Comparison of ENCODE assay signal across 38 cellular contexts in the genomic region with DNA sequence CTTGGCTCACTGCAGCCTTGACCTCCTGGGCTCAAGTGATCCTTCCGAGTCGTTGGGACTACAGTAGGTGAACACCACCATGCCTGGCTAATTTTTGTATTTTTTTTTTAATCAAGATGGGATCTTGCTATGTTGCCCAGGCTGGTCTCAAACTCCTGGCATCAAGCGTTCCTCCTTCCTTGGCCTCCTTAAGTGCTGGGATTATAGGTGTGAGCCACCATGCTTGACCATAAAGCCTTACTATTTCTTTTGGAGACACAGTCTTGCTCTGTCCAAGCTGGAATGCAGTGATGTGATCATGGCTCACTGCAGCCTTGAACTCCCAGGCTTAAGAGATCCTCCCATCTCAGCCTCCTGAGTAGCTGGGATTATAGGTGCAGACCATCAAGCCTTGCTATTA.
"Had no signal": no experiment of that assay in that cellular context is flagged by ENCODE, and none has a peak within 500 bp of the region (broad histone marks: within the 10 kb centered on the region; RNA-seq: fewer than 3 reads in every experiment).

No MANE protein-coding gene starts in this region.

- FAIRE-seq: bronchial epithelial cell, TTC549 had no signal

- H3K9me3 Mint-ChIP-seq: activated CD4-positive, alpha-beta memory T cell treated with anti-CD3 and anti-CD28 coated beads, Interleukin-2, amount 10 ng/mL, durations not matched to agents 7 days and 5 days; activated CD4-positive, alpha-beta T cell treated with anti-CD3 and anti-CD28 coated beads, Interleukin-2, amount 10 ng/mL, durations not matched to agents 7 days and 5 days; activated naive CD4-positive, alpha-beta T cell treated with anti-CD3 and anti-CD28 coated beads, Interleukin-2, amount 10 ng/mL, durations not matched to agents 7 days and 5 days; activated naive CD4-positive, alpha-beta T cell treated with anti-CD3 and anti-CD28 coated beads, Interleukin-2, amount 50 U/mL, for 24 hours; activated naive CD8-positive, alpha-beta T cell treated with anti-CD3 and anti-CD28 coated beads, Interleukin-2, amount 10 ng/mL, durations not matched to agents 7 days and 5 days; activated naive CD8-positive, alpha-beta T cell treated with anti-CD3 and anti-CD28 coated beads, Interleukin-2, amount 50 U/mL, for 24 hours; activated T-cell treated with anti-CD3 and anti-CD28 coated beads, Interleukin-2, amount 50 U/mL, for 4 hours; activated T-helper 2 cell treated with anti-CD3 and anti-CD28 coated beads, Interferon-gamma antibody, Interleukin-2, Interleukin-4, amounts not matched to agents 10 μg/mL and 5 μg/mL and 100 μg/mL, durations not matched to agents 14 hours and 24 hours and 36 hours; brain; central memory CD8-positive, alpha-beta T cell; T-helper 1 cell treated with Interleukin-12 subunit alpha and Interleukin-12 subunit beta and Interleukin-4 antibody, amounts not matched to agents 30 μg/mL and 1 μg/mL, for 36 hours; T-helper 2 cell treated with Interferon-gamma antibody and Interleukin-4, amounts not matched to agents 5 μg/mL and 100 μg/mL, for 36 hours had no signal

- H3K4me3 Mint-ChIP-seq: activated CD4-positive, alpha-beta memory T cell treated with anti-CD3 and anti-CD28 coated beads, Interleukin-2, amount 10 ng/mL, durations not matched to agents 7 days and 5 days; activated CD4-positive, alpha-beta T cell treated with anti-CD3 and anti-CD28 coated beads for 36 hours; activated CD4-positive, alpha-beta T cell treated with anti-CD3 and anti-CD28 coated beads, Interleukin-2, amount 10 ng/mL, durations not matched to agents 7 days and 5 days; activated CD8-positive, alpha-beta memory T cell treated with anti-CD3 and anti-CD28 coated beads, Interleukin-2, amount 10 ng/mL, durations not matched to agents 7 days and 5 days; activated CD8-positive, alpha-beta T cell treated with anti-CD3 and anti-CD28 coated beads, Interleukin-2, amount 10 ng/mL, durations not matched to agents 7 days and 5 days; activated naive CD4-positive, alpha-beta T cell treated with anti-CD3 and anti-CD28 coated beads, Interleukin-2, amount 10 ng/mL, durations not matched to agents 7 days and 5 days; activated naive CD4-positive, alpha-beta T cell treated with anti-CD3 and anti-CD28 coated beads, Interleukin-2, amount 50 U/mL, for 24 hours; activated naive CD8-positive, alpha-beta T cell; activated naive CD8-positive, alpha-beta T cell treated with anti-CD3 and anti-CD28 coated beads, Interleukin-2, amount 10 ng/mL, durations not matched to agents 7 days and 5 days; activated naive CD8-positive, alpha-beta T cell treated with anti-CD3 and anti-CD28 coated beads, Interleukin-2, amount 50 U/mL, for 24 hours; activated T-cell treated with anti-CD3 and anti-CD28 coated beads, Interleukin-2, amount 50 U/mL, for 4 hours; brain; central memory CD8-positive, alpha-beta T cell; T-helper 1 cell treated with Interleukin-12 subunit alpha and Interleukin-12 subunit beta and Interleukin-4 antibody, amounts not matched to agents 30 μg/mL and 1 μg/mL, for 36 hours; T-helper 2 cell treated with Interferon-gamma antibody and Interleukin-4, amounts not matched to agents 5 μg/mL and 100 μg/mL, for 36 hours had no signal

- DNase-seq: activated CD4-positive, alpha-beta memory T cell treated with anti-CD3 and anti-CD28 coated beads, Interleukin-2, amount 10 ng/mL, durations not matched to agents 7 days and 5 days; activated CD4-positive, alpha-beta T cell treated with anti-CD3 and anti-CD28 coated beads for 1 hour; activated CD4-positive, alpha-beta T cell treated with anti-CD3 and anti-CD28 coated beads for 36 hours; activated CD4-positive, alpha-beta T cell treated with anti-CD3 and anti-CD28 coated beads for 48 hours; activated CD4-positive, alpha-beta T cell treated with anti-CD3 and anti-CD28 coated beads, Interleukin-2, amount 10 ng/mL, durations not matched to agents 7 days and 5 days; activated CD4-positive, alpha-beta T cell treated with anti-CD3 and anti-CD28 coated beads, Interleukin-2, amount 50 U/mL, for 48 hours; activated CD4-positive, CD25-positive, alpha-beta regulatory T cell; activated CD8-positive, alpha-beta memory T cell treated with anti-CD3 and anti-CD28 coated beads for 24 hours; activated CD8-positive, alpha-beta memory T cell treated with anti-CD3 and anti-CD28 coated beads, Interleukin-2, amount 10 ng/mL, durations not matched to agents 7 days and 5 days; activated CD8-positive, alpha-beta memory T cell treated with anti-CD3 and anti-CD28 coated beads, Interleukin-2, amount 50 U/mL, for 48 hours; activated CD8-positive, alpha-beta T cell treated with anti-CD3 and anti-CD28 coated beads, Interleukin-2, amount 10 ng/mL, durations not matched to agents 7 days and 5 days; activated effector memory CD4-positive, alpha-beta T cell treated with Interleukin-2 at 50 U/mL for 16 hours; activated gamma-delta T cell; activated naive CD4-positive, alpha-beta T cell treated with anti-CD3 and anti-CD28 coated beads, Interleukin-2, amount 10 ng/mL, durations not matched to agents 7 days and 5 days; activated naive CD4-positive, alpha-beta T cell treated with Interleukin-2 at 50 U/mL for 16 hours; activated naive CD8-positive, alpha-beta T cell treated with anti-CD3 and anti-CD28 coated beads, Interleukin-2, amount 10 ng/mL, durations not matched to agents 7 days and 5 days; activated naive CD8-positive, alpha-beta T cell treated with anti-CD3 and anti-CD28 coated beads, Interleukin-2, amount 50 U/mL, for 24 hours; activated T-cell treated with anti-CD3 and anti-CD28 coated beads, Interleukin-2, amount 50 U/mL, for 4 hours; amygdala; anterior cingulate cortex; caudate nucleus; cerebellar nuclear complex; T-helper 1 cell; T-helper 2 cell; T-helper 9 cell had no signal

- H3K9me3 ChIP-seq: ascending aorta had no signal

- H3K27me3 ChIP-seq: ascending aorta, cardiac muscle cell had no signal

- H3K27ac ChIP-seq: ascending aorta, cardiac muscle cell, VCaP had no signal

- H3K4me1 ChIP-seq: ascending aorta had no signal

- H3K4me3 ChIP-seq: ascending aorta, cardiac muscle cell had no signal

- ATAC-seq: activated CD4-positive, alpha-beta T cell treated with anti-CD3 and anti-CD28 coated beads for 36 hours; activated CD4-positive, CD25-positive, alpha-beta regulatory T cell treated with anti-CD3 and anti-CD28 coated beads, Interleukin-2, amount 50 U/mL, for 24 hours; activated CD8-positive, alpha-beta memory T cell treated with anti-CD3 and anti-CD28 coated beads, Interleukin-2, amount 10 ng/mL, durations not matched to agents 7 days and 5 days; activated CD8-positive, alpha-beta T cell treated with anti-CD3 and anti-CD28 coated beads, Interleukin-2, amount 10 ng/mL, durations not matched to agents 7 days and 5 days; activated naive CD8-positive, alpha-beta T cell treated with anti-CD3 and anti-CD28 coated beads, Interleukin-2, amount 50 U/mL, for 24 hours; activated T-cell treated with anti-CD3 and anti-CD28 coated beads, Interleukin-2, amount 50 U/mL, for 4 hours had no signal

- H3K4me1 Mint-ChIP-seq: activated CD4-positive, alpha-beta memory T cell treated with anti-CD3 and anti-CD28 coated beads, Interleukin-2, amount 10 ng/mL, durations not matched to agents 7 days and 5 days; activated CD4-positive, alpha-beta T cell treated with anti-CD3 and anti-CD28 coated beads, Interleukin-2, amount 10 ng/mL, durations not matched to agents 7 days and 5 days; activated CD8-positive, alpha-beta memory T cell treated with anti-CD3 and anti-CD28 coated beads, Interleukin-2, amount 10 ng/mL, durations not matched to agents 7 days and 5 days; activated naive CD4-positive, alpha-beta T cell treated with anti-CD3 and anti-CD28 coated beads, Interleukin-2, amount 10 ng/mL, durations not matched to agents 7 days and 5 days; activated naive CD4-positive, alpha-beta T cell treated with anti-CD3 and anti-CD28 coated beads, Interleukin-2, amount 50 U/mL, for 24 hours; activated naive CD8-positive, alpha-beta T cell treated with anti-CD3 and anti-CD28 coated beads, Interleukin-2, amount 10 ng/mL, durations not matched to agents 7 days and 5 days; brain; central memory CD8-positive, alpha-beta T cell had no signal

- H3K27me3 Mint-ChIP-seq: activated CD4-positive, alpha-beta memory T cell treated with anti-CD3 and anti-CD28 coated beads, Interleukin-2, amount 10 ng/mL, durations not matched to agents 7 days and 5 days; activated CD4-positive, alpha-beta T cell treated with anti-CD3 and anti-CD28 coated beads for 36 hours; activated CD4-positive, alpha-beta T cell treated with anti-CD3 and anti-CD28 coated beads, Interleukin-2, amount 10 ng/mL, durations not matched to agents 7 days and 5 days; activated CD8-positive, alpha-beta memory T cell treated with anti-CD3 and anti-CD28 coated beads, Interleukin-2, amount 10 ng/mL, durations not matched to agents 7 days and 5 days; activated naive CD4-positive, alpha-beta T cell treated with anti-CD3 and anti-CD28 coated beads, Interleukin-2, amount 10 ng/mL, durations not matched to agents 7 days and 5 days; activated naive CD4-positive, alpha-beta T cell treated with anti-CD3 and anti-CD28 coated beads, Interleukin-2, amount 50 U/mL, for 24 hours; activated naive CD8-positive, alpha-beta T cell; activated naive CD8-positive, alpha-beta T cell treated with anti-CD3 and anti-CD28 coated beads, Interleukin-2, amount 10 ng/mL, durations not matched to agents 7 days and 5 days; activated naive CD8-positive, alpha-beta T cell treated with anti-CD3 and anti-CD28 coated beads, Interleukin-2, amount 50 U/mL, for 24 hours; brain; central memory CD8-positive, alpha-beta T cell had no signal

- H3K27ac Mint-ChIP-seq: activated CD4-positive, alpha-beta memory T cell treated with anti-CD3 and anti-CD28 coated beads, Interleukin-2, amount 10 ng/mL, durations not matched to agents 7 days and 5 days; activated CD4-positive, alpha-beta T cell treated with anti-CD3 and anti-CD28 coated beads for 36 hours; activated CD4-positive, alpha-beta T cell treated with anti-CD3 and anti-CD28 coated beads, Interleukin-2, amount 10 ng/mL, durations not matched to agents 7 days and 5 days; activated CD8-positive, alpha-beta memory T cell treated with anti-CD3 and anti-CD28 coated beads, Interleukin-2, amount 10 ng/mL, durations not matched to agents 7 days and 5 days; activated CD8-positive, alpha-beta T cell treated with anti-CD3 and anti-CD28 coated beads, Interleukin-2, amount 10 ng/mL, durations not matched to agents 7 days and 5 days; activated naive CD4-positive, alpha-beta T cell treated with anti-CD3 and anti-CD28 coated beads, Interleukin-2, amount 10 ng/mL, durations not matched to agents 7 days and 5 days; activated naive CD4-positive, alpha-beta T cell treated with anti-CD3 and anti-CD28 coated beads, Interleukin-2, amount 50 U/mL, for 24 hours; activated naive CD8-positive, alpha-beta T cell; activated naive CD8-positive, alpha-beta T cell treated with anti-CD3 and anti-CD28 coated beads, Interleukin-2, amount 10 ng/mL, durations not matched to agents 7 days and 5 days; activated naive CD8-positive, alpha-beta T cell treated with anti-CD3 and anti-CD28 coated beads, Interleukin-2, amount 50 U/mL, for 24 hours; activated T-helper 2 cell treated with anti-CD3 and anti-CD28 coated beads, Interferon-gamma antibody, Interleukin-2, Interleukin-4, amounts not matched to agents 10 μg/mL and 5 μg/mL and 100 μg/mL, durations not matched to agents 14 hours and 24 hours and 36 hours; brain; T-helper 1 cell treated with Interleukin-12 subunit alpha and Interleukin-12 subunit beta and Interleukin-4 antibody, amounts not matched to agents 30 μg/mL and 1 μg/mL, for 36 hours; T-helper 2 cell treated with Interferon-gamma antibody and Interleukin-4, amounts not matched to agents 5 μg/mL and 100 μg/mL, for 36 hours had no signal
